Comparison of ENCODE assay signal across 1 cellular context in the genomic region with DNA sequence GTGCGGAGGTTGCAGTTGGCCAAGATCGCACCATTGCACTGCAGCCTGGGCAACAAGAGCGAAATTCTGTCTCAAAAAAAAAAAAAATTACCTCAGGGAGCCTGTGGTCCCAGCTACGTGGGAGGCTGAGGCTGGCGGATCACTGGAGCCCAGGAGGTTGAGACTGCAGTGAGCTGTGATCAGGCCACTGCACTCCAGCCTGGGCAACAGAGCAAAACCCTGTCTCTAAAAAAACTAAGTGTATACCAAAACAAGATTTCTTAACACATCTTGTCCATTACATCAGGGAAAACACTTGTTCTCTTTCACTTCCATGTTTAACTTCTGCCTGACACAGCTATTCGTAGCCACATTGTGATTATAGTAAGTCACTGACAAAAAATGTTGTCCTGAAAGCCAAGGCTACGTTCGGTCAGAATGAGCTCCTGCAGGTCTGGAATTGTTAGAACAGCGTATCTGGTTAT.
TF ChIP-seq lines count a peak whose summit lies in the region.

No MANE protein-coding gene starts in this region.

TF ChIP-seq in K562, 482 proteins besides CTCF, POLR2A, EP300 and RAD21:
- no peak for TF ChIP-seq CBFA2T2 (conservative IDR thresholded peaks at IDR 0.05)
- TF ChIP-seq POLR2G (IDR thresholded peaks at IDR 0.05; ENCODE audit: low read depth, low read length) = 0 out of 2 replicates have a peak, but pooled peaks have one; percentile 26
- TF ChIP-seq EGR1 (conservative IDR thresholded peaks at IDR 0.05) = 0 out of 2 replicates have a peak, but pooled peaks have one; percentile 5
- TF ChIP-seq KDM5B (IDR thresholded peaks at IDR 0.05; ENCODE audit: insufficient replicate concordance, low read depth, low read length) = peak; percentile 28
- TF ChIP-seq, protein P1, sequence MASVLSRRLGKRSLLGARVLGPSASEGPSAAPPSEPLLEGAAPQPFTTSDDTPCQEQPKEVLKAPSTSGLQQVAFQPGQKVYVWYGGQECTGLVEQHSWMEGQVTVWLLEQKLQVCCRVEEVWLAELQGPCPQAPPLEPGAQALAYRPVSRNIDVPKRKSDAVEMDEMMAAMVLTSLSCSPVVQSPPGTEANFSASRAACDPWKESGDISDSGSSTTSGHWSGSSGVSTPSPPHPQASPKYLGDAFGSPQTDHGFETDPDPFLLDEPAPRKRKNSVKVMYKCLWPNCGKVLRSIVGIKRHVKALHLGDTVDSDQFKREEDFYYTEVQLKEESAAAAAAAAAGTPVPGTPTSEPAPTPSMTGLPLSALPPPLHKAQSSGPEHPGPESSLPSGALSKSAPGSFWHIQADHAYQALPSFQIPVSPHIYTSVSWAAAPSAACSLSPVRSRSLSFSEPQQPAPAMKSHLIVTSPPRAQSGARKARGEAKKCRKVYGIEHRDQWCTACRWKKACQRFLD (CRISPR knock-in tag; IDR thresholded peaks at IDR 0.05) = 0 out of 2 replicates have a peak, but pooled peaks have one; percentile 32
- no peak for TF ChIP-seq ZNF785 (CRISPR knock-in tag; IDR thresholded peaks at IDR 0.05)
- no peak for TF ChIP-seq XRCC4 (IDR thresholded peaks at IDR 0.05; ENCODE audit: extremely low read depth, insufficient read depth, insufficient read length)
- TF ChIP-seq, protein P2, sequence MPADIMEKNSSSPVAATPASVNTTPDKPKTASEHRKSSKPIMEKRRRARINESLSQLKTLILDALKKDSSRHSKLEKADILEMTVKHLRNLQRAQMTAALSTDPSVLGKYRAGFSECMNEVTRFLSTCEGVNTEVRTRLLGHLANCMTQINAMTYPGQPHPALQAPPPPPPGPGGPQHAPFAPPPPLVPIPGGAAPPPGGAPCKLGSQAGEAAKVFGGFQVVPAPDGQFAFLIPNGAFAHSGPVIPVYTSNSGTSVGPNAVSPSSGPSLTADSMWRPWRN (IDR thresholded peaks at IDR 0.05; ENCODE audit: low read depth) = no peak
